In genomic region chr17:2566056-2566455, GRCh38 we compare ENCODE assay signal across 25 cellular contexts.
"Had no signal": no experiment of that assay in that cellular context is flagged by ENCODE, and none has a peak within 500 bp of the region (broad histone marks: within the 10 kb centered on the region; RNA-seq: fewer than 3 reads in every experiment).

No MANE protein-coding gene starts in this region.

- H3K9me3 ChIP-seq: mucosa of descending colon, ovary, sigmoid colon, upper lobe of right lung had no signal

- H3K27ac ChIP-seq: heart right ventricle, hepatocyte, left ventricle myocardium inferior, ovary, sigmoid colon, spleen, transverse colon had no signal

- H3K4me3 ChIP-seq: heart right ventricle, hepatocyte, left ventricle myocardium inferior, lung, mucosa of descending colon, ovary, sigmoid colon, spleen, transverse colon, upper lobe of right lung had no signal

- H3K27me3 Mint-ChIP-seq: progenitor cell of endocrine pancreas; stimulated activated naive CD8-positive, alpha-beta T cell treated with anti-CD3 and anti-CD28 coated beads, Interleukin-15, amount 100 ng/mL, for 72 hours had no signal

- ATAC-seq: heart right ventricle; mucosa of descending colon; naive thymus-derived CD4-positive, alpha-beta T cell; natural killer cell treated with Interleukin-12 subunit alpha and Interleukin-12 subunit beta and Interleukin-15 and Interleukin-18, amount 100 ng/mL, for 72 hours; right cardiac atrium; stimulated activated memory B cell treated with anti-CD40 and anti-IgM and Interleukin-4, amounts not matched to agents 10 μg/mL and 1 μg/mL and 100 μg/mL, for 72 hours; stimulated activated naive CD8-positive, alpha-beta T cell treated with anti-CD3 and anti-CD28 coated beads, Interleukin-15, amount 100 ng/mL, for 72 hours; upper lobe of right lung had no signal

- H3K4me3 Mint-ChIP-seq: memory B cell; naive thymus-derived CD4-positive, alpha-beta T cell; natural killer cell treated with Interleukin-12 subunit alpha and Interleukin-12 subunit beta and Interleukin-15 and Interleukin-18, amount 100 ng/mL, for 72 hours; stimulated activated memory B cell treated with anti-CD40 and anti-IgM and Interleukin-4, amounts not matched to agents 10 μg/mL and 1 μg/mL and 100 μg/mL, for 72 hours; stimulated activated naive CD8-positive, alpha-beta T cell treated with anti-CD3 and anti-CD28 coated beads, Interleukin-15, amount 100 ng/mL, for 72 hours had no signal

- H3K36me3 Mint-ChIP-seq: memory B cell; natural killer cell treated with Interleukin-12 subunit alpha and Interleukin-12 subunit beta and Interleukin-15 and Interleukin-18, amount 100 ng/mL, for 72 hours; stimulated activated memory B cell treated with anti-CD40 and anti-IgM and Interleukin-4, amounts not matched to agents 10 μg/mL and 1 μg/mL and 100 μg/mL, for 72 hours had no signal

- H3K79me2 ChIP-seq: hepatocyte had no signal

- H3K4me1 ChIP-seq: heart right ventricle, left ventricle myocardium inferior, sigmoid colon, spleen, upper lobe of right lung had no signal

- H3K9me3 Mint-ChIP-seq: memory B cell; natural killer cell treated with Interleukin-12 subunit alpha and Interleukin-12 subunit beta and Interleukin-15 and Interleukin-18, amount 100 ng/mL, for 72 hours; stimulated activated memory B cell treated with anti-CD40 and anti-IgM and Interleukin-4, amounts not matched to agents 10 μg/mL and 1 μg/mL and 100 μg/mL, for 72 hours; stimulated activated naive CD8-positive, alpha-beta T cell treated with anti-CD3 and anti-CD28 coated beads, Interleukin-15, amount 100 ng/mL, for 72 hours had no signal

- DNase-seq: heart right ventricle; islet precursor cell; left ventricle myocardium inferior; midbrain; mucosa of descending colon; naive thymus-derived CD4-positive, alpha-beta T cell; ovary; right cardiac atrium; sigmoid colon; small intestine; spleen; stimulated activated CD4-positive, alpha-beta T cell treated with anti-CD3 and anti-CD28 coated beads, Interleukin-4, amount 100 ng/mL, for 4 hours; stimulated activated CD8-positive, alpha-beta memory T cell treated with anti-CD3 and anti-CD28 coated beads, Interleukin-4, amount 100 ng/mL, for 48 hours; stimulated activated naive CD4-positive, alpha-beta T cell treated with Interleukin-2 at 50 U/mL for 16 hours; stimulated activated naive CD8-positive, alpha-beta T cell treated with anti-CD3 and anti-CD28 coated beads, Interleukin-15, amount 100 ng/mL, for 72 hours; substantia nigra; transverse colon; upper lobe of right lung had no signal

- H3K27me3 ChIP-seq: heart right ventricle, hepatocyte, ovary, sigmoid colon, spleen, transverse colon, upper lobe of right lung had no signal

- H3K4me2 ChIP-seq: hepatocyte had no signal

- FAIRE-seq: small intestine, urothelium cell line had no signal

- H3K36me3 ChIP-seq: heart right ventricle, left ventricle myocardium inferior, ovary, sigmoid colon, spleen, transverse colon, upper lobe of right lung had no signal

- H2AFZ ChIP-seq: hepatocyte had no signal

- H3K27ac Mint-ChIP-seq: memory B cell; naive thymus-derived CD4-positive, alpha-beta T cell; natural killer cell treated with Interleukin-12 subunit alpha and Interleukin-12 subunit beta and Interleukin-15 and Interleukin-18, amount 100 ng/mL, for 72 hours; progenitor cell of endocrine pancreas; stimulated activated memory B cell treated with anti-CD40 and anti-IgM and Interleukin-4, amounts not matched to agents 10 μg/mL and 1 μg/mL and 100 μg/mL, for 72 hours had no signal
